Comparison of ENCODE assay signal across 17 cellular contexts in the genomic region with DNA sequence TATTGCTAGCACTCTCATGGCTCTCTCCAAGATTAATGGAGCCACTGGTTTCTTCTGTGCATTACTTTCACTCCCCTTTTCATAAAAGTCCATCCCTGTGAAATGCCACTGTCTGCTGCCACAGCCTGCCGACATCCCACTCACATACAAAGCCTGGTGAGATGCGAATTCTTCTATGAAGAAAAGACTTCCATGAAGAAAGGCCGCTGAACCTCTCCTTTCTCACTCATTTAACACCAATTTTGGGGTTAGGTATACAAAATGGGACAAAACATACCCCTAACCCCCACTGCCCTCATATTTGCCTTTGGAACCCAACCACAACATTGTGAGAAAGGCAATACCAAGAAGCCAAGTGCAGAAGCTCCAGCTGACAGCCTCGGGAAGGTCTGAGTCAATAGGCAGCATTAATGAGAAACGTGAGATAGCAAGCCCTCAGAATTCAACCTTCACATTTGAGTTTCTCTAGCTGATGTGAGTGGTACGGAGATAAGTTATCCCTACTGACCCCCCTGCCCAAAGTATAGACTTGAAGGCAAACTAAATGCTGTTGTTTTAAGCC.
DNase-seq lines count a peak whose midpoint lies in the region; ATAC-seq and TF ChIP-seq lines count a peak whose summit lies in the region.
"Had no signal": no experiment of that assay in that cellular context is flagged by ENCODE, and none has a peak within 500 bp of the region (broad histone marks: within the 10 kb centered on the region; RNA-seq: fewer than 3 reads in every experiment).

No MANE protein-coding gene starts in this region.

- intact Hi-C loops in activated CD4-positive, alpha-beta T cell treated with anti-CD3 and anti-CD28 coated beads for 36 hours (cut with DNase I, micrococcal nuclease): loop anchor here (1.0 to 5.0 kb wide), 4 partner anchors 64 to 172 kb away; a partner anchor contains a TSS
- intact Hi-C loops in IMR-90 (cut with micrococcal nuclease): no loop called here
- intact Hi-C loops in activated T-helper 2 cell treated with anti-CD3 and anti-CD28 coated beads, Interferon-gamma antibody, Interleukin-2, Interleukin-4, amounts not matched to agents 10 μg/mL and 5 μg/mL and 100 μg/mL, durations not matched to agents 14 hours and 24 hours and 36 hours (cut with micrococcal nuclease): loop anchor here (2.0 to 10.0 kb wide), 3 partner anchors 64 to 446 kb away; a partner anchor contains a TSS

- H2AFZ ChIP-seq in IMR-90 (replicated peaks; ENCODE audit: low read length, poor library complexity): no peak overlapping the region

- no peak overlapping the region for H3K9ac ChIP-seq in IMR-90 (ENCODE audit: low read depth, low read length)

- no peaks in the 10 kb centered on the region for H3K27me3 ChIP-seq in IMR-90 (ENCODE audit: control insufficient read depth, insufficient read depth, low read length)
- H3K27me3 ChIP-seq: heart left ventricle, transverse colon had no signal

- H3K4ac ChIP-seq in IMR-90 (ENCODE audit: low read depth, low read length): peak overlapping the region; percentile 50; the same call in 1 of the 2 replicates

- peak; percentile 48 for DNase-seq in activated CD4-positive, alpha-beta T cell treated with anti-CD3 and anti-CD28 coated beads for 36 hours
- DNase-seq in activated CD4-positive, alpha-beta T cell treated with anti-CD3 and anti-CD28 coated beads for 4 hours: no peak
- peak; percentile 20 for DNase-seq in IMR-90
- DNase-seq in activated T-helper 2 cell treated with anti-CD3 and anti-CD28 coated beads, Interferon-gamma antibody, Interleukin-2, Interleukin-4, amounts not matched to agents 10 μg/mL and 5 μg/mL and 100 μg/mL, durations not matched to agents 14 hours and 24 hours and 36 hours (ENCODE audit: low spot score): no peak
- no peak for DNase-seq in naive B cell
- DNase-seq in NCI-H128 (lab: John Stamatoyannopoulos, UW; ENCODE audit: unreplicated experiment): no peak
- DNase-seq: amniotic stem cell, DMS153, heart left ventricle, NCI-H446 treated with DMSO at 0.1 percent for 48 hours, psoas muscle, transverse colon, WERI-Rb-1 had no signal

- no peak overlapping the region for H2BK5ac ChIP-seq in IMR-90 (ENCODE audit: low read depth, low read length, poor library complexity, severe bottlenecking)

- H3K36me3 ChIP-seq in IMR-90 (ENCODE audit: control insufficient read depth, insufficient read depth, low read length): no peaks in the 10 kb centered on the region
- H3K36me3 ChIP-seq: transverse colon had no signal

- peak overlapping the region; percentile 50; the same call in 1 of the 2 replicates for H3K14ac ChIP-seq in IMR-90 (replicated peaks; ENCODE audit: low read depth, low read length)

- no peak for TF ChIP-seq CTCF in IMR-90 (conservative IDR thresholded peaks at IDR 0.05; ENCODE audit: low read depth, low read length)

- no peak overlapping the region; the same call in 1 of the 2 replicates for H3K18ac ChIP-seq in IMR-90 (ENCODE audit: low read depth, low read length)

- POLR2A ChIA-PET in activated CD4-positive, alpha-beta T cell treated with anti-CD3 and anti-CD28 coated beads for 36 hours (lab: Charles Lee): interaction anchor here (0.6 kb wide), 1 partner anchor 876 kb away, joined by 4 read pairs; no protein-coding TSS in a partner anchor
- POLR2A ChIA-PET in IMR-90 (lab: Charles Lee; ENCODE audit: unreplicated experiment): no interaction called here

- peak; percentile 6 for ATAC-seq in activated CD4-positive, alpha-beta T cell treated with anti-CD3 and anti-CD28 coated beads for 36 hours
- no peak for ATAC-seq in IMR-90 (ENCODE audit: low read depth)
- no peak for ATAC-seq in naive B cell (ENCODE audit: low read depth in 2 of 2)
- ATAC-seq in HG02885 (IDR thresholded peaks at IDR 0.05; ENCODE audit: poor library complexity, unreplicated experiment): no peak
- no peak for ATAC-seq in GM19395 (IDR thresholded peaks at IDR 0.05; ENCODE audit: unreplicated experiment)
- ATAC-seq: heart left ventricle had no signal

- peak overlapping the region in 1 of 2 experiments; percentile 22; a peak in 1 of 4 replicates for H4K8ac ChIP-seq in IMR-90 (ENCODE audit: low read depth in 2 of 2, low read length in 2 of 2)

- BruUV-seq in IMR-90 (replicated peaks; lab: Mats Ljungman, UMichigan): no TSS peak

- no peak overlapping the region for H3K4me3 ChIP-seq in IMR-90 (ENCODE audit: insufficient read depth, low read depth, low read length)
- H3K4me3 ChIP-seq: heart left ventricle, lung, psoas muscle, transverse colon had no signal

- peak overlapping the region; percentile 77 for H3K27ac Mint-ChIP-seq in activated CD4-positive, alpha-beta T cell treated with anti-CD3 and anti-CD28 coated beads for 36 hours
- H3K27ac Mint-ChIP-seq in activated T-helper 2 cell treated with anti-CD3 and anti-CD28 coated beads, Interferon-gamma antibody, Interleukin-2, Interleukin-4, amounts not matched to agents 10 μg/mL and 5 μg/mL and 100 μg/mL, durations not matched to agents 14 hours and 24 hours and 36 hours: peak overlapping the region; percentile 65
- H3K27ac Mint-ChIP-seq in naive B cell: peak overlapping the region; percentile 40 to 90 (median 76)

- H2BK20ac ChIP-seq in IMR-90 (ENCODE audit: low read depth, low read length): peak overlapping the region; percentile 12; the same call in 1 of the 2 replicates

- no peaks in the 10 kb centered on the region for H3K9me3 ChIP-seq in IMR-90 (ENCODE audit: control insufficient read depth, insufficient read depth, low read length)
- H3K9me3 ChIP-seq: heart left ventricle, psoas muscle, transverse colon had no signal

- H3K27ac ChIP-seq in IMR-90 (ENCODE audit: insufficient read depth, low read length): no peak overlapping the region
- H3K27ac ChIP-seq: psoas muscle, RWPE1, transverse colon, WERI-Rb-1 had no signal

- 0 out of 2 replicates have a peak overlapping the region, but pooled peaks have one; percentile 8 for H3K23ac ChIP-seq in IMR-90 (ENCODE audit: low read depth, low read length)

- no peaks in the 10 kb centered on the region for H3K27me3 Mint-ChIP-seq in activated CD4-positive, alpha-beta T cell treated with anti-CD3 and anti-CD28 coated beads for 36 hours
- no peaks in the 10 kb centered on the region for H3K27me3 Mint-ChIP-seq in activated T-helper 2 cell treated with anti-CD3 and anti-CD28 coated beads, Interferon-gamma antibody, Interleukin-2, Interleukin-4, amounts not matched to agents 10 μg/mL and 5 μg/mL and 100 μg/mL, durations not matched to agents 14 hours and 24 hours and 36 hours (ENCODE audit: low read depth)
- H3K27me3 Mint-ChIP-seq in naive B cell: no peaks in the 10 kb centered on the region

- WGBS in IMR-90 (ENCODE audit: extremely low coverage in 2 of 2, insufficient read length in 1 of 2), 2 experiments: no CpG with 5 or more reads among the region's 6 CpGs

- no peak overlapping the region for H4K91ac ChIP-seq in IMR-90 (ENCODE audit: insufficient read depth, low read depth, low read length)

- H4K20me1 ChIP-seq in IMR-90 (ENCODE audit: insufficient read depth, low read length): peaks cover 3% of the 10 kb centered on the region; the same call in 1 of the 2 replicates

- H2AK5ac ChIP-seq in IMR-90 (ENCODE audit: low read depth, low read length): no peak overlapping the region; the same call in 1 of the 2 replicates

- no peak overlapping the region for H3K56ac ChIP-seq in IMR-90 (ENCODE audit: extremely low read depth, insufficient read depth, low read length)

- no peak overlapping the region for H4K5ac ChIP-seq in IMR-90 (ENCODE audit: low read depth, low read length)

- no peak overlapping the region for H2AK9ac ChIP-seq in IMR-90 (replicated peaks; ENCODE audit: low read depth, low read length, poor library complexity)

- in situ Hi-C loops in IMR-90 (cut with MboI; ENCODE audit: low sequenced_read_pairs): no loop called here

- peaks cover 18 to 38% of the 10 kb centered on the region in 2 experiments for H3K79me1 ChIP-seq in IMR-90 (ENCODE audit: low read depth in 1 of 2, low read length in 2 of 2)

- peaks cover 13% of the 10 kb centered on the region for H3K36me3 Mint-ChIP-seq in activated CD4-positive, alpha-beta T cell treated with anti-CD3 and anti-CD28 coated beads for 36 hours (ENCODE audit: low read depth)
- peaks cover 57% of the 10 kb centered on the region for H3K36me3 Mint-ChIP-seq in activated T-helper 2 cell treated with anti-CD3 and anti-CD28 coated beads, Interferon-gamma antibody, Interleukin-2, Interleukin-4, amounts not matched to agents 10 μg/mL and 5 μg/mL and 100 μg/mL, durations not matched to agents 14 hours and 24 hours and 36 hours (ENCODE audit: low read depth)
- H3K36me3 Mint-ChIP-seq in naive B cell: peaks cover 37 to 53% of the 10 kb centered on the region in 2 donors

- peak overlapping the region; percentile 60; the same call in 2 of the 3 replicates for H2BK15ac ChIP-seq in IMR-90 (ENCODE audit: low read depth, low read length)

- peaks cover 12% of the 10 kb centered on the region for H3K4me1 ChIP-seq in IMR-90 (ENCODE audit: control insufficient read depth, insufficient read depth, low read length)

- peaks cover 38% of the 10 kb centered on the region for H3K4me1 Mint-ChIP-seq in activated CD4-positive, alpha-beta T cell treated with anti-CD3 and anti-CD28 coated beads for 36 hours
- peaks cover 55% of the 10 kb centered on the region for H3K4me1 Mint-ChIP-seq in activated T-helper 2 cell treated with anti-CD3 and anti-CD28 coated beads, Interferon-gamma antibody, Interleukin-2, Interleukin-4, amounts not matched to agents 10 μg/mL and 5 μg/mL and 100 μg/mL, durations not matched to agents 14 hours and 24 hours and 36 hours (ENCODE audit: low read depth)
- peaks cover 59 to 71% (median 61%) of the 10 kb centered on the region in 3 donors for H3K4me1 Mint-ChIP-seq in naive B cell

- no peaks in the 10 kb centered on the region for H3K9me3 Mint-ChIP-seq in activated CD4-positive, alpha-beta T cell treated with anti-CD3 and anti-CD28 coated beads for 36 hours (ENCODE audit: low read depth)
- H3K9me3 Mint-ChIP-seq in activated T-helper 2 cell treated with anti-CD3 and anti-CD28 coated beads, Interferon-gamma antibody, Interleukin-2, Interleukin-4, amounts not matched to agents 10 μg/mL and 5 μg/mL and 100 μg/mL, durations not matched to agents 14 hours and 24 hours and 36 hours: peaks cover 15% of the 10 kb centered on the region
- H3K9me3 Mint-ChIP-seq in naive B cell: peaks cover 0 to 7% (median 1%) of the 10 kb centered on the region in 7 donors

- TF ChIP-seq POLR2A in IMR-90 (IDR thresholded peaks at IDR 0.05; ENCODE audit: low read depth, low read length): no peak

- CTCF ChIA-PET in activated CD4-positive, alpha-beta T cell treated with anti-CD3 and anti-CD28 coated beads for 36 hours (lab: Charles Lee): interaction anchor here (0.6 to 1.5 kb wide), 3 partner anchors 10 to 727 kb away, joined by 3 to 5 read pairs (median 3); a partner anchor contains a TSS
- CTCF ChIA-PET in IMR-90 (lab: Yijun Ruan, JAX): no interaction called here

- H3K4me2 ChIP-seq in IMR-90 (ENCODE audit: low read depth, low read length): no peak overlapping the region

- H2BK120ac ChIP-seq in IMR-90 (ENCODE audit: low read depth, low read length): 0 out of 2 replicates have a peak overlapping the region, but pooled peaks have one; percentile 22

- H3K9me1 ChIP-seq in IMR-90 (ENCODE audit: insufficient read depth, low read length): peaks cover 6% of the 10 kb centered on the region; the same call in 1 of the 2 replicates

- dilution Hi-C loops in IMR-90 (cut with HindIII; ENCODE audit: low sequenced_read_pairs, unreplicated experiment): no loop called here

- H3K4me3 Mint-ChIP-seq in activated CD4-positive, alpha-beta T cell treated with anti-CD3 and anti-CD28 coated beads for 36 hours: peak overlapping the region; percentile 15
- H3K4me3 Mint-ChIP-seq in activated T-helper 2 cell treated with anti-CD3 and anti-CD28 coated beads, Interferon-gamma antibody, Interleukin-2, Interleukin-4, amounts not matched to agents 10 μg/mL and 5 μg/mL and 100 μg/mL, durations not matched to agents 14 hours and 24 hours and 36 hours (ENCODE audit: low read depth): peak overlapping the region; percentile 24
- peak overlapping the region in 3 of 8 donors; percentile 4 to 56 (median 51) for H3K4me3 Mint-ChIP-seq in naive B cell

- no peak for TF ChIP-seq RAD21 in IMR-90 (IDR thresholded peaks at IDR 0.05; ENCODE audit: low read length)

Comparison
In these comparisons a context has a peak if more than half of its experiments do, and no peak if none do; other contexts are left out.
1. DNase-seq: peak in activated CD4-positive, alpha-beta T cell treated with anti-CD3 and anti-CD28 coated beads for 36 hours (single experiment) and IMR-90 (single experiment); none in activated CD4-positive, alpha-beta T cell treated with anti-CD3 and anti-CD28 coated beads for 4 hours (0 of 2), activated T-helper 2 cell treated with anti-CD3 and anti-CD28 coated beads, Interferon-gamma antibody, Interleukin-2, Interleukin-4, amounts not matched to agents 10 μg/mL and 5 μg/mL and 100 μg/mL, durations not matched to agents 14 hours and 24 hours and 36 hours (single experiment), naive B cell (single experiment) and NCI-H128 (single experiment).
2. Peak in every context shown above with its lines, with median percentiles within 50 percentile points of each other: H3K27ac Mint-ChIP-seq.